ENCODE assay signal across 8 cellular contexts in genomic region chr10:101066890-101067355, GRCh38. TPM values are rescaled to one million over a fixed set of nuclear protein-coding genes. Genes with fewer than 3 reads are reported as not detected.
DNase-seq lines count a peak whose midpoint lies in the region; ATAC-seq and TF ChIP-seq lines count a peak whose summit lies in the region.

No MANE protein-coding gene starts in this region.

- CTCF ChIA-PET in PC-3 (lab: Charles Lee): interaction anchor here (0.6 to 1.3 kb wide), 6 partner anchors 15 to 1049 kb away, joined by 3 to 6 read pairs (median 4); no protein-coding TSS in a partner anchor

- peak overlapping the region; percentile 80 for H3K27ac ChIP-seq in PC-3 (ENCODE audit: low read length)
- peak overlapping the region; percentile 47 for H3K27ac ChIP-seq in epithelial cell of prostate

- H3K9me3 ChIP-seq in ES-I3 (ENCODE audit: control insufficient read depth, insufficient read depth, low read length): no peaks in the 10 kb centered on the region
- H3K9me3 ChIP-seq in PC-3 (ENCODE audit: low read length): no peaks in the 10 kb centered on the region

- peak; percentile 1 for ATAC-seq in PC-3
- peak; percentile 22 for ATAC-seq in omental fat pad (ENCODE audit: low FRiP score)
- ATAC-seq in HG02840 (IDR thresholded peaks at IDR 0.05; ENCODE audit: low FRiP score, unreplicated experiment): no peak

- H3K4me2 ChIP-seq in PC-3 (ENCODE audit: low read length): peak overlapping the region; percentile 89

- BruUV-seq in PC-3 (replicated peaks; lab: Mats Ljungman, UMichigan): no TSS peak

- H2AFZ ChIP-seq in PC-3 (ENCODE audit: low read length): peak overlapping the region; percentile 86

- H3K4me3 ChIP-seq in PC-3 (ENCODE audit: low read length): peak overlapping the region; percentile 72

- H3K9ac ChIP-seq in ES-I3 (ENCODE audit: low read depth, low read length): peak overlapping the region; percentile 86; the same call in 1 of the 2 replicates
- H3K9ac ChIP-seq in PC-3 (ENCODE audit: low read length): peak overlapping the region; percentile 67

- POLR2A ChIA-PET in PC-3 (lab: Charles Lee; ENCODE audit: unreplicated experiment): interaction anchor here (0.6 kb wide), 1 partner anchor 24 kb away, joined by 4 read pairs; no protein-coding TSS in a partner anchor

- no peaks in the 10 kb centered on the region for H3K36me3 ChIP-seq in ES-I3 (ENCODE audit: insufficient read depth, low read length)
- no peaks in the 10 kb centered on the region for H3K36me3 ChIP-seq in PC-3 (ENCODE audit: low read depth, low read length)

- TF ChIP-seq CTCF in PC-3 (conservative IDR thresholded peaks at IDR 0.05; ENCODE audit: low read depth, low read length): no peak
- TF ChIP-seq CTCF in omental fat pad (IDR thresholded peaks at IDR 0.05): no peak

- H3F3A ChIP-seq in PC-3 (ENCODE audit: low read length, unreplicated experiment): no peaks in the 10 kb centered on the region

- H3K79me2 ChIP-seq in PC-3 (ENCODE audit: low read length): peaks cover 21% of the 10 kb centered on the region

- DNase-seq in PC-3: no peak
- no peak for DNase-seq in epithelial cell of prostate (ENCODE audit: low read depth, low spot score)
- DNase-seq in omental fat pad (ENCODE audit: low spot score): no peak
- DNase-seq in occipital lobe (lab: John Stamatoyannopoulos, UW): no peak
- no peak for DNase-seq in activated effector memory CD4-positive, alpha-beta T cell treated with anti-CD3 and anti-CD28 coated beads, Interleukin-2, amount 50 U/mL, for 16 hours
- DNase-seq in inferior parietal cortex (ENCODE audit: extremely low spot score): no peak

- H3K27me3 ChIP-seq in PC-3 (ENCODE audit: low read length): no peaks in the 10 kb centered on the region

- peaks cover 15% of the 10 kb centered on the region for H3K4me1 ChIP-seq in ES-I3 (ENCODE audit: insufficient read depth, low read length)
- peaks cover 30% of the 10 kb centered on the region for H3K4me1 ChIP-seq in PC-3 (ENCODE audit: insufficient read depth, low read length)

- H4K20me1 ChIP-seq in PC-3 (ENCODE audit: low read length): no peaks in the 10 kb centered on the region

- intact Hi-C loops in PC-3 (cut with micrococcal nuclease): loop anchor here (1.0 to 2.0 kb wide), 2 partner anchors 14 to 26 kb away; no protein-coding TSS in a partner anchor

- no peaks in the 10 kb centered on the region for H3K9me2 ChIP-seq in PC-3 (replicated peaks; ENCODE audit: low read length)

RNA-seq across cellular contexts. Expression of gene KAZALD1, which starts 5.1 kb away (rescaled TPM):
- total RNA-seq in PC-3 (2014; rRNA removed) (24.9 and 25.1 TPM in 2 replicates), omental fat pad (10 to 100 TPM in 1 of 4 donors, 1 to 10 TPM in 2, under 1 TPM in 1; 0.72 to 15.0 (median 1.6) TPM), occipital lobe (1.4 TPM)

RNA-seq across cellular contexts. Expression of gene SFXN3, which starts 35.9 kb away (rescaled TPM):
- total RNA-seq in PC-3 (2014; rRNA removed) (46.7 and 63.7 TPM in 2 replicates), omental fat pad (10 to 100 TPM; 54.8 to 97.3 (median 71.2) TPM), occipital lobe (44.0 TPM)

RNA-seq across cellular contexts. Expression of gene PDZD7, which starts 36.0 kb away (rescaled TPM):
- total RNA-seq in PC-3 (2014; rRNA removed) (2.5 and 2.8 TPM in 2 replicates), omental fat pad (1 to 10 TPM in 1 of 4 donors, under 1 TPM in 3; 0.12 to 3.3 (median 0.30) TPM), occipital lobe (4.5 TPM)
